12 cellular contexts compared by ENCODE assay signal in genomic region chr2:241514986-241515737, GRCh38. TPM values are rescaled to one million over a fixed set of nuclear protein-coding genes. Genes with fewer than 3 reads are reported as not detected.
A peak's percentile ranks its signal among the peaks of the same experiment; 100 is the strongest.
DNase-seq lines count a peak whose midpoint lies in the region; ATAC-seq and TF ChIP-seq lines count a peak whose summit lies in the region.
"Had no signal": no experiment of that assay in that cellular context is flagged by ENCODE, and none has a peak within 500 bp of the region (broad histone marks: within the 10 kb centered on the region; RNA-seq: fewer than 3 reads in every experiment).

No MANE protein-coding gene starts in this region.

- TF ChIP-seq CTCF in DND-41 (IDR thresholded peaks at IDR 0.05; ENCODE audit: borderline replicate concordance, extremely low read depth, low read length, poor library complexity, severe bottlenecking), result no peak
- no peak for TF ChIP-seq CTCF in MCF 10A (IDR thresholded peaks at IDR 0.05; ENCODE audit: unreplicated experiment)

- H3K4me2 ChIP-seq in DND-41 (ENCODE audit: insufficient read depth, low read length), result no peak overlapping the region

- DNase-seq in DND-41 (no peak), NCI-H226 (no peak), NCI-H345 (lab: John Stamatoyannopoulos, UW) (no peak), MCF 10A (ENCODE audit: unreplicated experiment) (no peak), NCI-H1417 treated with DMSO at 0.1 percent for 48 hours (lab: John Stamatoyannopoulos, UW) (no peak)
- no peak for DNase-seq in activated T-helper 2 cell treated with anti-CD3 and anti-CD28 coated beads, Interferon-gamma antibody, Interleukin-2, Interleukin-4, amounts not matched to agents 10 μg/mL and 5 μg/mL and 100 μg/mL, durations not matched to agents 14 hours and 24 hours and 36 hours (ENCODE audit: low spot score)
- DNase-seq: naive thymus-derived CD8-positive, alpha-beta T cell; stimulated activated CD4-positive, alpha-beta T cell treated with anti-CD3 and anti-CD28 coated beads, Interleukin-12 subunit alpha, Interleukin-12 subunit beta, amount 100 ng/mL, for 4 hours had no signal

- H3K4me1 Mint-ChIP-seq in activated T-helper 2 cell treated with anti-CD3 and anti-CD28 coated beads, Interferon-gamma antibody, Interleukin-2, Interleukin-4, amounts not matched to agents 10 μg/mL and 5 μg/mL and 100 μg/mL, durations not matched to agents 14 hours and 24 hours and 36 hours (ENCODE audit: low read depth), result peaks cover 15% of the 10 kb centered on the region
- H3K4me1 Mint-ChIP-seq in MCF 10A (ENCODE audit: insufficient read depth, unreplicated experiment), result no peaks in the 10 kb centered on the region

- H3K9ac ChIP-seq in DND-41 (ENCODE audit: low read depth, low read length), result no peak overlapping the region

- no peak overlapping the region for H3K27ac ChIP-seq in DND-41 (ENCODE audit: low read length)

- H2AFZ ChIP-seq in DND-41 (ENCODE audit: low read depth, low read length), result 0 out of 2 replicates have a peak overlapping the region, but pooled peaks have one; percentile 25

- H3K4me3 ChIP-seq in DND-41 (ENCODE audit: low read depth in 1 of 2, low read length in 2 of 2), result no peak overlapping the region

- H4K20me1 ChIP-seq in DND-41 (ENCODE audit: insufficient read depth, low read length), result no peaks in the 10 kb centered on the region

- H3K9me3 Mint-ChIP-seq in activated T-helper 2 cell treated with anti-CD3 and anti-CD28 coated beads, Interferon-gamma antibody, Interleukin-2, Interleukin-4, amounts not matched to agents 10 μg/mL and 5 μg/mL and 100 μg/mL, durations not matched to agents 14 hours and 24 hours and 36 hours, result peaks cover 7% of the 10 kb centered on the region
- peaks cover 12% of the 10 kb centered on the region for H3K9me3 Mint-ChIP-seq in MCF 10A (ENCODE audit: unreplicated experiment)
- H3K9me3 Mint-ChIP-seq: CD4-positive, CD25-positive, alpha-beta regulatory T cell had no signal

- no peak overlapping the region for H3K4me3 Mint-ChIP-seq in activated T-helper 2 cell treated with anti-CD3 and anti-CD28 coated beads, Interferon-gamma antibody, Interleukin-2, Interleukin-4, amounts not matched to agents 10 μg/mL and 5 μg/mL and 100 μg/mL, durations not matched to agents 14 hours and 24 hours and 36 hours (ENCODE audit: low read depth)
- no peak overlapping the region for H3K4me3 Mint-ChIP-seq in MCF 10A (ENCODE audit: unreplicated experiment)
- H3K4me3 Mint-ChIP-seq: CD4-positive, CD25-positive, alpha-beta regulatory T cell; stimulated activated effector memory CD8-positive, alpha-beta T cell treated with anti-CD3 and anti-CD28 coated beads, Interleukin-12 subunit alpha, Interleukin-12 subunit beta, amount 100 ng/mL, for 72 hours had no signal

- intact Hi-C loops in activated T-helper 2 cell treated with anti-CD3 and anti-CD28 coated beads, Interferon-gamma antibody, Interleukin-2, Interleukin-4, amounts not matched to agents 10 μg/mL and 5 μg/mL and 100 μg/mL, durations not matched to agents 14 hours and 24 hours and 36 hours (cut with micrococcal nuclease), result no loop called here
- intact Hi-C loops in MCF 10A (cut with micrococcal nuclease), result no loop called here

- BruUV-seq in MCF 10A (replicated peaks; lab: Mats Ljungman, UMichigan), result no TSS peak

- peaks cover 4% of the 10 kb centered on the region for H3K27me3 Mint-ChIP-seq in activated T-helper 2 cell treated with anti-CD3 and anti-CD28 coated beads, Interferon-gamma antibody, Interleukin-2, Interleukin-4, amounts not matched to agents 10 μg/mL and 5 μg/mL and 100 μg/mL, durations not matched to agents 14 hours and 24 hours and 36 hours (ENCODE audit: low read depth)
- H3K27me3 Mint-ChIP-seq in MCF 10A (ENCODE audit: insufficient read depth, unreplicated experiment), result no peaks in the 10 kb centered on the region

- H3K36me3 Mint-ChIP-seq in activated T-helper 2 cell treated with anti-CD3 and anti-CD28 coated beads, Interferon-gamma antibody, Interleukin-2, Interleukin-4, amounts not matched to agents 10 μg/mL and 5 μg/mL and 100 μg/mL, durations not matched to agents 14 hours and 24 hours and 36 hours (ENCODE audit: low read depth), result no peaks in the 10 kb centered on the region
- H3K36me3 Mint-ChIP-seq in MCF 10A (ENCODE audit: insufficient read depth, unreplicated experiment), result peaks cover 13% of the 10 kb centered on the region
- H3K36me3 Mint-ChIP-seq: naive thymus-derived CD8-positive, alpha-beta T cell; stimulated activated effector memory CD8-positive, alpha-beta T cell treated with anti-CD3 and anti-CD28 coated beads, Interleukin-12 subunit alpha, Interleukin-12 subunit beta, amount 100 ng/mL, for 72 hours had no signal

- H3K9me3 ChIP-seq in DND-41 (ENCODE audit: insufficient read depth, low read length, severe bottlenecking), result no peaks in the 10 kb centered on the region

- H3K4me1 ChIP-seq in DND-41 (ENCODE audit: insufficient read depth, low read length), result no peaks in the 10 kb centered on the region

- ATAC-seq in DND-41 (ENCODE audit: insufficient read depth, low read depth) (no peak), GM18909 (IDR thresholded peaks at IDR 0.05; ENCODE audit: poor library complexity, unreplicated experiment) (peak; percentile 59), HG03135 (IDR thresholded peaks at IDR 0.05; ENCODE audit: unreplicated experiment) (peak; percentile 62)

- POLR2A ChIA-PET in MCF 10A (lab: Yijun Ruan, JAX), result interaction anchor here (1.0 kb wide), 1 partner anchor 40 kb away, joined by 4 read pairs; no protein-coding TSS in a partner anchor

- no peaks in the 10 kb centered on the region for H3K79me2 ChIP-seq in DND-41 (ENCODE audit: insufficient read depth, low read length)

- H3K27ac Mint-ChIP-seq in activated T-helper 2 cell treated with anti-CD3 and anti-CD28 coated beads, Interferon-gamma antibody, Interleukin-2, Interleukin-4, amounts not matched to agents 10 μg/mL and 5 μg/mL and 100 μg/mL, durations not matched to agents 14 hours and 24 hours and 36 hours, result peak overlapping the region; percentile 76
- no peak overlapping the region for H3K27ac Mint-ChIP-seq in MCF 10A (ENCODE audit: low read depth, unreplicated experiment)
- H3K27ac Mint-ChIP-seq: stimulated activated effector memory CD8-positive, alpha-beta T cell treated with anti-CD3 and anti-CD28 coated beads, Interleukin-12 subunit alpha, Interleukin-12 subunit beta, amount 100 ng/mL, for 72 hours had no signal

- no peaks in the 10 kb centered on the region for H3K27me3 ChIP-seq in DND-41 (ENCODE audit: insufficient read depth, low read length, poor library complexity)

- CTCF ChIA-PET in MCF 10A (lab: Yijun Ruan, JAX), result no interaction called here

- no peaks in the 10 kb centered on the region for H3K36me3 ChIP-seq in DND-41 (ENCODE audit: insufficient read depth, low read length)

RNA-seq across cellular contexts. Expression of gene STK25, which starts 6.8 kb away (rescaled TPM):
- 116 and 122 TPM in 2 replicates for total RNA-seq in activated T-helper 2 cell treated with anti-CD3 and anti-CD28 coated beads, Interferon-gamma antibody, Interleukin-2, Interleukin-4, amounts not matched to agents 10 μg/mL and 5 μg/mL and 100 μg/mL, durations not matched to agents 14 hours and 24 hours and 36 hours
- total RNA-seq in MCF 10A (2022), result 102 and 117 TPM in 2 replicates

RNA-seq across cellular contexts. Expression of gene BOK, which starts 43.4 kb away (rescaled TPM):
- total RNA-seq in activated T-helper 2 cell treated with anti-CD3 and anti-CD28 coated beads, Interferon-gamma antibody, Interleukin-2, Interleukin-4, amounts not matched to agents 10 μg/mL and 5 μg/mL and 100 μg/mL, durations not matched to agents 14 hours and 24 hours and 36 hours, result 0.16 and 0.27 TPM in 2 replicates
- 15.5 and 18.6 TPM in 2 replicates for total RNA-seq in MCF 10A (2022)
- total RNA-seq: CD4-positive, CD25-positive, alpha-beta regulatory T cell; naive thymus-derived CD8-positive, alpha-beta T cell had no signal

Comparison
In these comparisons a context has a peak if more than half of its experiments do, and no peak if none do; other contexts are left out.
1. RNA of gene BOK, which starts 43.4 kb away (total RNA-seq): 15.5 to 18.6 TPM in MCF 10A; 0.16 to 0.27 TPM in activated T-helper 2 cell treated with anti-CD3 and anti-CD28 coated beads, Interferon-gamma antibody, Interleukin-2, Interleukin-4, amounts not matched to agents 10 μg/mL and 5 μg/mL and 100 μg/mL, durations not matched to agents 14 hours and 24 hours and 36 hours; every median in the first group is over 10 times any median in the second.